ENCODE assay signal across 11 cellular contexts in genomic region chr10:29725133-29725720, GRCh38.
DNase-seq lines count a peak whose midpoint lies in the region; ATAC-seq and TF ChIP-seq lines count a peak whose summit lies in the region.
"Had no signal": no experiment of that assay in that cellular context is flagged by ENCODE, and none has a peak within 500 bp of the region (broad histone marks: within the 10 kb centered on the region; RNA-seq: fewer than 3 reads in every experiment).

No MANE protein-coding gene starts in this region.

- no peaks in the 10 kb centered on the region for H3K9me3 Mint-ChIP-seq in activated naive CD4-positive, alpha-beta T cell treated with anti-CD3 and anti-CD28 coated beads, Interleukin-2, amount 50 U/mL, for 24 hours
- peaks cover 4 to 17% of the 10 kb centered on the region in 2 donors for H3K9me3 Mint-ChIP-seq in activated naive CD4-positive, alpha-beta T cell treated with anti-CD3 and anti-CD28 coated beads, Interleukin-2, amount 50 U/mL, for 72 hours

- TF ChIP-seq CTCF in cardiac fibroblast (IDR thresholded peaks at IDR 0.05; ENCODE audit: low read depth, low read length) (no peak), vagina (IDR thresholded peaks at IDR 0.05) (no peak), GM20000 (IDR thresholded peaks at IDR 0.05; ENCODE audit: extremely low read depth, missing control alignments) (no peak)

- H3K4me3 ChIP-seq in cardiac fibroblast (replicated peaks in 1 of 2; ENCODE audit: low read depth in 2 of 2, low read length in 2 of 2) (no peak overlapping the region), vagina (no peak overlapping the region)

- H3K4me1 ChIP-seq in vagina = peaks cover 59% of the 10 kb centered on the region

- no peaks in the 10 kb centered on the region for H3K27me3 ChIP-seq in vagina

- no peak overlapping the region for H3K27ac Mint-ChIP-seq in activated naive CD4-positive, alpha-beta T cell treated with anti-CD3 and anti-CD28 coated beads, Interleukin-2, amount 50 U/mL, for 24 hours
- no peak overlapping the region for H3K27ac Mint-ChIP-seq in activated naive CD4-positive, alpha-beta T cell treated with anti-CD3 and anti-CD28 coated beads, Interleukin-2, amount 50 U/mL, for 72 hours

- no peaks in the 10 kb centered on the region for H3K27me3 Mint-ChIP-seq in activated naive CD4-positive, alpha-beta T cell treated with anti-CD3 and anti-CD28 coated beads, Interleukin-2, amount 50 U/mL, for 24 hours

- intact Hi-C loops in vagina (cut with DNase I) = no loop called here

- peak overlapping the region; percentile 40 for H3K27ac ChIP-seq in vagina
- H3K27ac ChIP-seq: 22Rv1 had no signal

- no peaks in the 10 kb centered on the region for H3K36me3 ChIP-seq in vagina

- no peak for DNase-seq in activated naive CD4-positive, alpha-beta T cell treated with anti-CD3 and anti-CD28 coated beads, Interleukin-2, amount 50 U/mL, for 72 hours (ENCODE audit: low spot score in 2 of 2)
- peak; percentile 39 to 59 for DNase-seq in cardiac fibroblast (ENCODE audit: low read depth in 2 of 2)
- DNase-seq in medulla oblongata (ENCODE audit: extremely low spot score) = peak; percentile 38
- no peak for DNase-seq in vagina (ENCODE audit: extremely low spot score in 2 of 2)
- DNase-seq in NCI-H2227 (lab: John Stamatoyannopoulos, UW; ENCODE audit: unreplicated experiment) = no peak
- DNase-seq in NCI-H2107 treated with DMSO at 0.1 percent for 48 hours (lab: John Stamatoyannopoulos, UW; ENCODE audit: unreplicated experiment) = no peak
- DNase-seq in GM20000 (ENCODE audit: low spot score) = no peak
- DNase-seq: amniotic stem cell, retina had no signal

- peaks cover 12% of the 10 kb centered on the region for H3K36me3 Mint-ChIP-seq in activated naive CD4-positive, alpha-beta T cell treated with anti-CD3 and anti-CD28 coated beads, Interleukin-2, amount 50 U/mL, for 24 hours
- H3K36me3 Mint-ChIP-seq in activated naive CD4-positive, alpha-beta T cell treated with anti-CD3 and anti-CD28 coated beads, Interleukin-2, amount 50 U/mL, for 72 hours = peaks cover 5 to 17% of the 10 kb centered on the region in 2 donors

- no peak for ATAC-seq in activated naive CD4-positive, alpha-beta T cell treated with anti-CD3 and anti-CD28 coated beads, Interleukin-2, amount 50 U/mL, for 72 hours

- H3K4me3 Mint-ChIP-seq in activated naive CD4-positive, alpha-beta T cell treated with anti-CD3 and anti-CD28 coated beads, Interleukin-2, amount 50 U/mL, for 24 hours = peak overlapping the region; percentile 59

- peaks cover 3% of the 10 kb centered on the region for H3K9me3 ChIP-seq in vagina

- H3K4me1 Mint-ChIP-seq in activated naive CD4-positive, alpha-beta T cell treated with anti-CD3 and anti-CD28 coated beads, Interleukin-2, amount 50 U/mL, for 24 hours = peaks cover 60% of the 10 kb centered on the region

- TF ChIP-seq POLR2A in vagina (IDR thresholded peaks at IDR 0.05) = no peak

Comparison
In these comparisons a context has a peak if more than half of its experiments do, and no peak if none do; other contexts are left out.
1. DNase-seq: peak in cardiac fibroblast (2 of 2) and medulla oblongata (single experiment); none in activated naive CD4-positive, alpha-beta T cell treated with anti-CD3 and anti-CD28 coated beads, Interleukin-2, amount 50 U/mL, for 72 hours (0 of 2), vagina (0 of 2), NCI-H2227 (single experiment), NCI-H2107 treated with DMSO at 0.1 percent for 48 hours (single experiment) and GM20000 (single experiment).